2 cellular contexts compared by ENCODE assay signal in the genomic region with DNA sequence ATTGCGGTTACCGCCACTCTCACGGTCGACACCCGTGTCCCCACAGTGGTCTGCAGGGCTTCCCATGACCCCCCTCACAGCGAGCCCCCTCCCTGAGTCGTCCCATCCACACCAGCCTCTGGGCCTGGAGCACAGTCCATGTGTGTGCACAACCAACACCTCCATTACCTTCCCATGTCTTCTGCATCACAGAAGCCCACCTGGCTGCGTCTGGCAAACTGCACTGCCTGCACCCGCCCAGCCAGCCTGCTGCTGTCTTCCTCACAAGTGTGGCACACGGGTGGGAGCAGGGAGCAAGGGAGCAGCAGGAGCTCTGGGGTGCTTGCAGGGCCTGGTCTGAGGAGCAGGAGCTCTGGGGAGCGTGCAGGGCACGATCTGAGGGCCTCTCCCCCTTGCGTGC.
TF ChIP-seq lines count a peak whose summit lies in the region.

No MANE protein-coding gene starts in this region.

TF ChIP-seq in H1, 55 proteins besides CTCF, POLR2A, EP300 and RAD21:
- no peak for TF ChIP-seq SP2 (IDR thresholded peaks at IDR 0.05; ENCODE audit: low read length)

TF ChIP-seq in WTC11, 78 proteins besides CTCF, POLR2A, EP300 and RAD21:
- TF ChIP-seq CREM (CRISPR knock-in tag; IDR thresholded peaks at IDR 0.05) (no peak), SP1 (CRISPR knock-in tag; conservative IDR thresholded peaks at IDR 0.05) (no peak), FOXJ3 (CRISPR knock-in tag; IDR thresholded peaks at IDR 0.05; ENCODE audit: borderline replicate concordance) (no peak), ATF1 (CRISPR knock-in tag; IDR thresholded peaks at IDR 0.05) (no peak), ESRRA (CRISPR knock-in tag; IDR thresholded peaks at IDR 0.05; ENCODE audit: borderline replicate concordance) (no peak), ZNF121 (CRISPR knock-in tag; IDR thresholded peaks at IDR 0.05) (no peak), ZNF396 (CRISPR knock-in tag; IDR thresholded peaks at IDR 0.05; ENCODE audit: borderline replicate concordance) (no peak), RORB (CRISPR knock-in tag; IDR thresholded peaks at IDR 0.05) (no peak), ZNF219 (CRISPR knock-in tag; IDR thresholded peaks at IDR 0.05; ENCODE audit: borderline replicate concordance) (no peak), NFATC4 (CRISPR knock-in tag; IDR thresholded peaks at IDR 0.05) (no peak), HMGA2 (CRISPR knock-in tag; IDR thresholded peaks at IDR 0.05) (no peak), MYBL2 (CRISPR knock-in tag; IDR thresholded peaks at IDR 0.05) (no peak), EMX1 (CRISPR knock-in tag; IDR thresholded peaks at IDR 0.05) (no peak)
- TF ChIP-seq, protein P1, sequence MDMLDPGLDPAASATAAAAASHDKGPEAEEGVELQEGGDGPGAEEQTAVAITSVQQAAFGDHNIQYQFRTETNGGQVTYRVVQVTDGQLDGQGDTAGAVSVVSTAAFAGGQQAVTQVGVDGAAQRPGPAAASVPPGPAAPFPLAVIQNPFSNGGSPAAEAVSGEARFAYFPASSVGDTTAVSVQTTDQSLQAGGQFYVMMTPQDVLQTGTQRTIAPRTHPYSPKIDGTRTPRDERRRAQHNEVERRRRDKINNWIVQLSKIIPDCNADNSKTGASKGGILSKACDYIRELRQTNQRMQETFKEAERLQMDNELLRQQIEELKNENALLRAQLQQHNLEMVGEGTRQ (CRISPR knock-in tag; IDR thresholded peaks at IDR 0.05) = no peak
- TF ChIP-seq, protein P2, sequence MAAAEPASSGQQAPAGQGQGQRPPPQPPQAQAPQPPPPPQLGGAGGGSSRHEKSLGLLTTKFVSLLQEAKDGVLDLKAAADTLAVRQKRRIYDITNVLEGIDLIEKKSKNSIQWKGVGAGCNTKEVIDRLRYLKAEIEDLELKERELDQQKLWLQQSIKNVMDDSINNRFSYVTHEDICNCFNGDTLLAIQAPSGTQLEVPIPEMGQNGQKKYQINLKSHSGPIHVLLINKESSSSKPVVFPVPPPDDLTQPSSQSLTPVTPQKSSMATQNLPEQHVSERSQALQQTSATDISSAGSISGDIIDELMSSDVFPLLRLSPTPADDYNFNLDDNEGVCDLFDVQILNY (CRISPR knock-in tag; IDR thresholded peaks at IDR 0.05) = no peak
- TF ChIP-seq, protein P3, sequence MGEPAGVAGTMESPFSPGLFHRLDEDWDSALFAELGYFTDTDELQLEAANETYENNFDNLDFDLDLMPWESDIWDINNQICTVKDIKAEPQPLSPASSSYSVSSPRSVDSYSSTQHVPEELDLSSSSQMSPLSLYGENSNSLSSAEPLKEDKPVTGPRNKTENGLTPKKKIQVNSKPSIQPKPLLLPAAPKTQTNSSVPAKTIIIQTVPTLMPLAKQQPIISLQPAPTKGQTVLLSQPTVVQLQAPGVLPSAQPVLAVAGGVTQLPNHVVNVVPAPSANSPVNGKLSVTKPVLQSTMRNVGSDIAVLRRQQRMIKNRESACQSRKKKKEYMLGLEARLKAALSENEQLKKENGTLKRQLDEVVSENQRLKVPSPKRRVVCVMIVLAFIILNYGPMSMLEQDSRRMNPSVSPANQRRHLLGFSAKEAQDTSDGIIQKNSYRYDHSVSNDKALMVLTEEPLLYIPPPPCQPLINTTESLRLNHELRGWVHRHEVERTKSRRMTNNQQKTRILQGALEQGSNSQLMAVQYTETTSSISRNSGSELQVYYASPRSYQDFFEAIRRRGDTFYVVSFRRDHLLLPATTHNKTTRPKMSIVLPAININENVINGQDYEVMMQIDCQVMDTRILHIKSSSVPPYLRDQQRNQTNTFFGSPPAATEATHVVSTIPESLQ (CRISPR knock-in tag; IDR thresholded peaks at IDR 0.05) = no peak
- TF ChIP-seq, protein P4, sequence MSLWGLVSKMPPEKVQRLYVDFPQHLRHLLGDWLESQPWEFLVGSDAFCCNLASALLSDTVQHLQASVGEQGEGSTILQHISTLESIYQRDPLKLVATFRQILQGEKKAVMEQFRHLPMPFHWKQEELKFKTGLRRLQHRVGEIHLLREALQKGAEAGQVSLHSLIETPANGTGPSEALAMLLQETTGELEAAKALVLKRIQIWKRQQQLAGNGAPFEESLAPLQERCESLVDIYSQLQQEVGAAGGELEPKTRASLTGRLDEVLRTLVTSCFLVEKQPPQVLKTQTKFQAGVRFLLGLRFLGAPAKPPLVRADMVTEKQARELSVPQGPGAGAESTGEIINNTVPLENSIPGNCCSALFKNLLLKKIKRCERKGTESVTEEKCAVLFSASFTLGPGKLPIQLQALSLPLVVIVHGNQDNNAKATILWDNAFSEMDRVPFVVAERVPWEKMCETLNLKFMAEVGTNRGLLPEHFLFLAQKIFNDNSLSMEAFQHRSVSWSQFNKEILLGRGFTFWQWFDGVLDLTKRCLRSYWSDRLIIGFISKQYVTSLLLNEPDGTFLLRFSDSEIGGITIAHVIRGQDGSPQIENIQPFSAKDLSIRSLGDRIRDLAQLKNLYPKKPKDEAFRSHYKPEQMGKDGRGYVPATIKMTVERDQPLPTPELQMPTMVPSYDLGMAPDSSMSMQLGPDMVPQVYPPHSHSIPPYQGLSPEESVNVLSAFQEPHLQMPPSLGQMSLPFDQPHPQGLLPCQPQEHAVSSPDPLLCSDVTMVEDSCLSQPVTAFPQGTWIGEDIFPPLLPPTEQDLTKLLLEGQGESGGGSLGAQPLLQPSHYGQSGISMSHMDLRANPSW (CRISPR knock-in tag; conservative IDR thresholded peaks at IDR 0.05; ENCODE audit: low read depth) = no peak
- TF ChIP-seq, protein P5, sequence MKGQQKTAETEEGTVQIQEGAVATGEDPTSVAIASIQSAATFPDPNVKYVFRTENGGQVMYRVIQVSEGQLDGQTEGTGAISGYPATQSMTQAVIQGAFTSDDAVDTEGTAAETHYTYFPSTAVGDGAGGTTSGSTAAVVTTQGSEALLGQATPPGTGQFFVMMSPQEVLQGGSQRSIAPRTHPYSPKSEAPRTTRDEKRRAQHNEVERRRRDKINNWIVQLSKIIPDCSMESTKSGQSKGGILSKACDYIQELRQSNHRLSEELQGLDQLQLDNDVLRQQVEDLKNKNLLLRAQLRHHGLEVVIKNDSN (CRISPR knock-in tag; IDR thresholded peaks at IDR 0.05) = no peak
- TF ChIP-seq, protein P6, sequence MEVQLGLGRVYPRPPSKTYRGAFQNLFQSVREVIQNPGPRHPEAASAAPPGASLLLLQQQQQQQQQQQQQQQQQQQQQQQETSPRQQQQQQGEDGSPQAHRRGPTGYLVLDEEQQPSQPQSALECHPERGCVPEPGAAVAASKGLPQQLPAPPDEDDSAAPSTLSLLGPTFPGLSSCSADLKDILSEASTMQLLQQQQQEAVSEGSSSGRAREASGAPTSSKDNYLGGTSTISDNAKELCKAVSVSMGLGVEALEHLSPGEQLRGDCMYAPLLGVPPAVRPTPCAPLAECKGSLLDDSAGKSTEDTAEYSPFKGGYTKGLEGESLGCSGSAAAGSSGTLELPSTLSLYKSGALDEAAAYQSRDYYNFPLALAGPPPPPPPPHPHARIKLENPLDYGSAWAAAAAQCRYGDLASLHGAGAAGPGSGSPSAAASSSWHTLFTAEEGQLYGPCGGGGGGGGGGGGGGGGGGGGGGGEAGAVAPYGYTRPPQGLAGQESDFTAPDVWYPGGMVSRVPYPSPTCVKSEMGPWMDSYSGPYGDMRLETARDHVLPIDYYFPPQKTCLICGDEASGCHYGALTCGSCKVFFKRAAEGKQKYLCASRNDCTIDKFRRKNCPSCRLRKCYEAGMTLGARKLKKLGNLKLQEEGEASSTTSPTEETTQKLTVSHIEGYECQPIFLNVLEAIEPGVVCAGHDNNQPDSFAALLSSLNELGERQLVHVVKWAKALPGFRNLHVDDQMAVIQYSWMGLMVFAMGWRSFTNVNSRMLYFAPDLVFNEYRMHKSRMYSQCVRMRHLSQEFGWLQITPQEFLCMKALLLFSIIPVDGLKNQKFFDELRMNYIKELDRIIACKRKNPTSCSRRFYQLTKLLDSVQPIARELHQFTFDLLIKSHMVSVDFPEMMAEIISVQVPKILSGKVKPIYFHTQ (CRISPR knock-in tag; IDR thresholded peaks at IDR 0.05) = no peak
- TF ChIP-seq, protein P7, sequence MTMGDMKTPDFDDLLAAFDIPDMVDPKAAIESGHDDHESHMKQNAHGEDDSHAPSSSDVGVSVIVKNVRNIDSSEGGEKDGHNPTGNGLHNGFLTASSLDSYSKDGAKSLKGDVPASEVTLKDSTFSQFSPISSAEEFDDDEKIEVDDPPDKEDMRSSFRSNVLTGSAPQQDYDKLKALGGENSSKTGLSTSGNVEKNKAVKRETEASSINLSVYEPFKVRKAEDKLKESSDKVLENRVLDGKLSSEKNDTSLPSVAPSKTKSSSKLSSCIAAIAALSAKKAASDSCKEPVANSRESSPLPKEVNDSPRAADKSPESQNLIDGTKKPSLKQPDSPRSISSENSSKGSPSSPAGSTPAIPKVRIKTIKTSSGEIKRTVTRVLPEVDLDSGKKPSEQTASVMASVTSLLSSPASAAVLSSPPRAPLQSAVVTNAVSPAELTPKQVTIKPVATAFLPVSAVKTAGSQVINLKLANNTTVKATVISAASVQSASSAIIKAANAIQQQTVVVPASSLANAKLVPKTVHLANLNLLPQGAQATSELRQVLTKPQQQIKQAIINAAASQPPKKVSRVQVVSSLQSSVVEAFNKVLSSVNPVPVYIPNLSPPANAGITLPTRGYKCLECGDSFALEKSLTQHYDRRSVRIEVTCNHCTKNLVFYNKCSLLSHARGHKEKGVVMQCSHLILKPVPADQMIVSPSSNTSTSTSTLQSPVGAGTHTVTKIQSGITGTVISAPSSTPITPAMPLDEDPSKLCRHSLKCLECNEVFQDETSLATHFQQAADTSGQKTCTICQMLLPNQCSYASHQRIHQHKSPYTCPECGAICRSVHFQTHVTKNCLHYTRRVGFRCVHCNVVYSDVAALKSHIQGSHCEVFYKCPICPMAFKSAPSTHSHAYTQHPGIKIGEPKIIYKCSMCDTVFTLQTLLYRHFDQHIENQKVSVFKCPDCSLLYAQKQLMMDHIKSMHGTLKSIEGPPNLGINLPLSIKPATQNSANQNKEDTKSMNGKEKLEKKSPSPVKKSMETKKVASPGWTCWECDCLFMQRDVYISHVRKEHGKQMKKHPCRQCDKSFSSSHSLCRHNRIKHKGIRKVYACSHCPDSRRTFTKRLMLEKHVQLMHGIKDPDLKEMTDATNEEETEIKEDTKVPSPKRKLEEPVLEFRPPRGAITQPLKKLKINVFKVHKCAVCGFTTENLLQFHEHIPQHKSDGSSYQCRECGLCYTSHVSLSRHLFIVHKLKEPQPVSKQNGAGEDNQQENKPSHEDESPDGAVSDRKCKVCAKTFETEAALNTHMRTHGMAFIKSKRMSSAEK (CRISPR knock-in tag; IDR thresholded peaks at IDR 0.05; ENCODE audit: borderline replicate concordance) = no peak
